7 cellular contexts compared by ENCODE assay signal in the genomic region with DNA sequence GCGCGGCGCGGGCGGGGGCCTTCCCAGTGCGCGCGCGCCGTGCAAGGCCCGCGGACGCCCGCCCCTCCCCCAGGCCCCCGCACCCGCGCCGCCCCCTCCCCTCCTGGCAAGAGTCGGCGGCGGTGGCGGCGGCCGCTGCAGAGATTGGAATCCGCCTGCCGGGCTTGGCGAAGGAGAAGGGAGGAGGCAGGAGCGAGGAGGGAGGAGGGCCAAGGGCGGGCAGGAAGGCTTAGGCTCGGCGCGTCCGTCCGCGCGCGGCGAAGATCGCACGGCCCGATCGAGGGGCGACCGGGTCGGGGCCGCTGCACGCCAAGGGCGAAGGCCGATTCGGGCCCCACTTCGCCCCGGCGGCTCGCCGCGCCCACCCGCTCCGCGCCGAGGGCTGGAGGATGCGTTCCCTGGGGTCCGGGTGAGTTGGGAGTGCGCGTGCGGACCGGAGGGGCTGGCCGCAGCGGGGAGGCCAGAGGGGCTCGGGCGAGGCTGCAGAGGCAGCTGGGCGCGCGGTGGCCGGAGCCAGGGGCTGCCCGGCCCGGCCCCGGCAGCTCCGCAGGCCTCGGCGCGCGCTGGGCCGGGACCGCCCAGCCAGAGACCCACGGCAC. TPM values are rescaled to one million over a fixed set of nuclear protein-coding genes. Genes with fewer than 3 reads are reported as not detected.
DNase-seq lines count a peak whose midpoint lies in the region; ATAC-seq, FAIRE-seq and TF ChIP-seq lines count a peak whose summit lies in the region.

A gene (plus strand): TSS at position 109 of the 599 bp plus-strand sequence. CDS start 119,400 bp downstream, outside the sequence.

- H2AK5ac ChIP-seq in IMR-90 (ENCODE audit: low read depth, low read length) = peak within 1 kb of the TSS; percentile 79

- H3K4ac ChIP-seq in IMR-90 (ENCODE audit: low read depth, low read length) = peak within 1 kb of the TSS; percentile 99

- H3K4me1 ChIP-seq in IMR-90 (ENCODE audit: control insufficient read depth, insufficient read depth, low read length) (peaks cover 2% of the 10 kb centered on the region; the same call in 1 of the 2 replicates), GM12878 (ENCODE audit: control insufficient read depth, insufficient read depth, low read length) (peaks cover 19% of the 10 kb centered on the region), keratinocyte (ENCODE audit: control insufficient read depth, extremely low read depth, insufficient read depth, low read length) (peaks cover 20% of the 10 kb centered on the region)

- H3K36me3 ChIP-seq in IMR-90 (ENCODE audit: control insufficient read depth, insufficient read depth, low read length) (no peaks in the 10 kb centered on the region), GM12878 (ENCODE audit: control insufficient read depth in 2 of 2, insufficient read depth in 2 of 2, low read length in 1 of 2) (no peaks in the 10 kb centered on the region), keratinocyte (ENCODE audit: control insufficient read depth in 2 of 2, extremely low read depth in 1 of 2, insufficient read depth in 2 of 2, low read length in 2 of 2) (no peaks in the 10 kb centered on the region)

- in situ Hi-C loops in IMR-90 (cut with MboI; ENCODE audit: low sequenced_read_pairs) (no loop called here), GM12878 (cut with MboI) (no loop called here)

- dilution Hi-C loops in IMR-90 (cut with HindIII; ENCODE audit: low sequenced_read_pairs, unreplicated experiment) (no loop called here), keratinocyte (cut with MboI; ENCODE audit: extremely low pct_ligation_motif_present, low sequenced_read_pairs) (no loop called here)

- 0% methylated on average over 34 of the region's 85 CpGs; no CpG with 5 or more reads in 1 of the 2 experiments for WGBS in IMR-90 (ENCODE audit: extremely low coverage in 2 of 2, insufficient read length in 1 of 2), 2 experiments
- 0% methylated on average over 37 of the region's 85 CpGs for WGBS in GM12878 (ENCODE audit: insufficient coverage, insufficient replicate concordance, low lambda C conversion rate, missing lambda C conversion rate)

- DNase-seq in IMR-90 (peak; percentile 86), GM12878 (ENCODE audit: low read depth, low spot score) (no peak), keratinocyte (ENCODE audit: low read depth, low spot score) (no peak), middle frontal gyrus (ENCODE audit: extremely low spot score, low spot score) (no peak)
- DNase-seq in stimulated activated naive CD8-positive, alpha-beta T cell treated with anti-CD3 and anti-CD28 coated beads, Interleukin-15, Interleukin-2, amounts not matched to agents 100 U/mL and 50 U/mL, for 24 hours = no peak

- BruUV-seq in IMR-90 (replicated peaks; lab: Mats Ljungman, UMichigan) (no TSS peak), GM12878 (replicated peaks; lab: Mats Ljungman, UMichigan) (no TSS peak)

- H3K14ac ChIP-seq in IMR-90 (replicated peaks; ENCODE audit: low read depth, low read length) = peak within 1 kb of the TSS; percentile 99

- peak within 1 kb of the TSS; percentile 57; the same call in 1 of the 3 replicates for H2BK15ac ChIP-seq in IMR-90 (ENCODE audit: low read depth, low read length)

- H3K27me3 ChIP-seq in IMR-90 (ENCODE audit: control insufficient read depth, insufficient read depth, low read length) (no peaks in the 10 kb centered on the region), GM12878 (replicated peaks in 1 of 2; ENCODE audit: control insufficient read depth in 2 of 2, insufficient read depth in 2 of 2, low read length in 1 of 2) (no peaks in the 10 kb centered on the region), keratinocyte (ENCODE audit: control insufficient read depth, extremely low read depth, insufficient read depth, low read length) (no peaks in the 10 kb centered on the region)

- TF ChIP-seq CTCF in GM12875 (IDR thresholded peaks at IDR 0.05; ENCODE audit: borderline replicate concordance, insufficient read depth, low read depth, low read length) = no peak
- TF ChIP-seq CTCF in IMR-90 (conservative IDR thresholded peaks at IDR 0.05; ENCODE audit: low read depth, low read length) = no peak
- no peak for TF ChIP-seq CTCF in GM12878 (IDR thresholded peaks at IDR 0.05 in 2 of 3, conservative IDR thresholded peaks at IDR 0.05 in 1 of 3; ENCODE audit: control insufficient read depth in 2 of 3, extremely low read depth in 1 of 3, insufficient read depth in 1 of 3, low read depth in 3 of 3, low read length in 3 of 3)
- TF ChIP-seq CTCF in keratinocyte (optimal IDR thresholded peaks at IDR 0.05 in 1 of 3, IDR thresholded peaks at IDR 0.05 in 1 of 3, conservative IDR thresholded peaks at IDR 0.05 in 1 of 3; ENCODE audit: extremely low read depth in 1 of 3, insufficient read depth in 2 of 3, low read length in 3 of 3) = no peak

- SMC1A ChIA-PET in GM12878 (lab: Charles Lee; ENCODE audit: uncharacterized antibody, unreplicated experiment) = interaction anchor here (0.7 to 2.6 kb wide), 4 partner anchors 42 to 133 kb away, joined by 3 to 10 read pairs (median 8); no protein-coding TSS in a partner anchor

- peak within 1 kb of the TSS; percentile 82 for H2BK20ac ChIP-seq in IMR-90 (ENCODE audit: low read depth, low read length)

- intact Hi-C loops in IMR-90 (cut with micrococcal nuclease) = loop anchor here (1.0 to 5.0 kb wide), 4 partner anchors 45 to 143 kb away; no protein-coding TSS in a partner anchor
- intact Hi-C loops in GM12878 (cut with micrococcal nuclease; ENCODE audit: unreplicated experiment) = loop anchor here (2.0 kb wide), 1 partner anchor 46 kb away; no protein-coding TSS in a partner anchor

- H3K79me2 ChIP-seq in GM12878 (ENCODE audit: control insufficient read depth, insufficient read depth, low read length) (peaks cover 53% of the 10 kb centered on the region), keratinocyte (ENCODE audit: control insufficient read depth, insufficient read depth, low read length) (peaks cover 53% of the 10 kb centered on the region)

- RAD21 ChIA-PET in GM12878 (lab: Charles Lee; ENCODE audit: unreplicated experiment) = interaction anchor here (1.3 to 2.6 kb wide), 2 partner anchors 44 kb away, joined by 3 to 16 read pairs; no protein-coding TSS in a partner anchor

- peak; percentile 69 for FAIRE-seq in GM12878 (lab: Jason Lieb, UNC)
- FAIRE-seq in keratinocyte (lab: Jason Lieb, UNC) = no peak

- H3K4me2 ChIP-seq in IMR-90 (ENCODE audit: low read depth, low read length) = peak within 1 kb of the TSS; percentile 96
- peak within 1 kb of the TSS; percentile 83 for H3K4me2 ChIP-seq in GM12878 (ENCODE audit: control insufficient read depth, insufficient read depth)
- peak within 1 kb of the TSS; percentile 96 for H3K4me2 ChIP-seq in keratinocyte (ENCODE audit: control insufficient read depth, extremely low read depth, insufficient read depth, low read depth, low read length)

- H3K18ac ChIP-seq in IMR-90 (ENCODE audit: low read depth, low read length) = peak within 1 kb of the TSS; percentile 88

- H2BK120ac ChIP-seq in IMR-90 (ENCODE audit: low read depth, low read length) = peak within 1 kb of the TSS; percentile 96

- H3K4me3 ChIP-seq in GM12875 (ENCODE audit: low read depth, low read length) = peak within 1 kb of the TSS; percentile 95
- H3K4me3 ChIP-seq in IMR-90 (ENCODE audit: insufficient read depth, low read depth, low read length) = peak within 1 kb of the TSS; percentile 99
- H3K4me3 ChIP-seq in GM12878 = peak within 1 kb of the TSS; percentile 79
- H3K4me3 ChIP-seq in keratinocyte (ENCODE audit: control insufficient read depth in 2 of 3, extremely low read depth in 1 of 3, insufficient read depth in 2 of 3, low read depth in 1 of 3, low read length in 3 of 3) = peak within 1 kb of the TSS; percentile 87 to 96 (median 92)

- TF ChIP-seq RAD21 in IMR-90 (IDR thresholded peaks at IDR 0.05; ENCODE audit: low read length) (no peak), GM12878 (IDR thresholded peaks at IDR 0.05; ENCODE audit: insufficient read depth, low read depth, low read length) (no peak)

- H4K8ac ChIP-seq in IMR-90 (ENCODE audit: low read depth in 2 of 2, low read length in 2 of 2) = peak within 1 kb of the TSS; percentile 62 to 92

- H2AFZ ChIP-seq in IMR-90 (replicated peaks; ENCODE audit: low read length, poor library complexity) = peak within 1 kb of the TSS; percentile 96
- H2AFZ ChIP-seq in GM12878 (ENCODE audit: control insufficient read depth, low read depth, low read length) = peak within 1 kb of the TSS; percentile 84
- H2AFZ ChIP-seq in keratinocyte (ENCODE audit: control insufficient read depth, low read length) = peak within 1 kb of the TSS; percentile 96

- H3K56ac ChIP-seq in IMR-90 (ENCODE audit: extremely low read depth, insufficient read depth, low read length) = peak within 1 kb of the TSS; percentile 98

- CTCF ChIA-PET in IMR-90 (lab: Yijun Ruan, JAX) = no interaction called here
- CTCF ChIA-PET in GM12878 (lab: Yijun Ruan, JAX) = interaction anchor here (0.6 to 1.3 kb wide), 2 partner anchors 144 to 1349 kb away, joined by 3 read pairs; no protein-coding TSS in a partner anchor

- peak within 1 kb of the TSS; percentile 99 for H2AK9ac ChIP-seq in IMR-90 (replicated peaks; ENCODE audit: low read depth, low read length, poor library complexity)

- peaks cover 11 to 52% of the 10 kb centered on the region in 2 experiments for H3K79me1 ChIP-seq in IMR-90 (ENCODE audit: low read depth in 1 of 2, low read length in 2 of 2)

- TF ChIP-seq POLR2A in IMR-90 (IDR thresholded peaks at IDR 0.05; ENCODE audit: low read depth, low read length) (no peak), GM12878 (IDR thresholded peaks at IDR 0.05; ENCODE audit: low read depth, low read length) (0 out of 2 replicates have a peak, but pooled peaks have one; percentile 17)

- peak; percentile 28 for ATAC-seq in GM21576 (IDR thresholded peaks at IDR 0.05; ENCODE audit: unreplicated experiment)
- peak; percentile 18 for ATAC-seq in IMR-90 (ENCODE audit: low read depth)
- ATAC-seq in GM12878 = peak; percentile 46
- ATAC-seq in stimulated activated naive CD8-positive, alpha-beta T cell treated with anti-CD3 and anti-CD28 coated beads, Interleukin-15, Interleukin-2, amounts not matched to agents 100 U/mL and 50 U/mL, for 24 hours = peak; percentile 58

- no peak for TF ChIP-seq EP300 in GM12878 (IDR thresholded peaks at IDR 0.05; ENCODE audit: borderline replicate concordance in 1 of 2, control insufficient read depth in 1 of 2, low read depth in 2 of 2, low read length in 2 of 2)

- POLR2A ChIA-PET in IMR-90 (lab: Charles Lee; ENCODE audit: unreplicated experiment) (interaction anchor here (0.5 kb wide), 1 partner anchor 131 kb away, joined by 4 read pairs; no protein-coding TSS in a partner anchor), GM12878 (lab: Charles Lee) (interaction anchor here (1.1 to 3.3 kb wide), 3 partner anchors 23 to 133 kb away, joined by 3 to 13 read pairs (median 3); no protein-coding TSS in a partner anchor)

- peak within 1 kb of the TSS; percentile 96 for H2BK5ac ChIP-seq in IMR-90 (ENCODE audit: low read depth, low read length, poor library complexity, severe bottlenecking)

- H3K23ac ChIP-seq in IMR-90 (ENCODE audit: low read depth, low read length) = peak within 1 kb of the TSS; percentile 97

- H4K5ac ChIP-seq in IMR-90 (ENCODE audit: low read depth, low read length) = peak within 1 kb of the TSS; percentile 63

- peak within 1 kb of the TSS; percentile 98 for H3K27ac ChIP-seq in IMR-90 (ENCODE audit: insufficient read depth, low read length)
- H3K27ac ChIP-seq in GM12878 (ENCODE audit: control insufficient read depth, insufficient read depth) = peak within 1 kb of the TSS; percentile 79
- H3K27ac ChIP-seq in keratinocyte (ENCODE audit: control insufficient read depth, insufficient read depth, low read length) = peak within 1 kb of the TSS; percentile 86

- peak within 1 kb of the TSS; percentile 88 for H4K91ac ChIP-seq in IMR-90 (ENCODE audit: insufficient read depth, low read depth, low read length)

- H3K9me1 ChIP-seq in IMR-90 (ENCODE audit: insufficient read depth, low read length) (peaks cover 6% of the 10 kb centered on the region; the same call in 1 of the 2 replicates), keratinocyte (ENCODE audit: control insufficient read depth, extremely low read depth, insufficient read depth, low read length) (no peaks in the 10 kb centered on the region)

- H3K9ac ChIP-seq in IMR-90 (ENCODE audit: low read depth, low read length) (peak within 1 kb of the TSS; percentile 96), GM12878 (ENCODE audit: control insufficient read depth, insufficient read depth, low read length) (peak within 1 kb of the TSS; percentile 77), keratinocyte (ENCODE audit: control insufficient read depth, extremely low read depth, insufficient read depth, low read length) (peak within 1 kb of the TSS; percentile 95)

- H3K9me3 ChIP-seq in IMR-90 (ENCODE audit: control insufficient read depth, insufficient read depth, low read length) (no peaks in the 10 kb centered on the region), GM12878 (replicated peaks; ENCODE audit: control insufficient read depth, insufficient read depth, low read length) (no peaks in the 10 kb centered on the region), keratinocyte (ENCODE audit: control insufficient read depth, low read depth, low read length) (no peaks in the 10 kb centered on the region)

- peaks cover 27% of the 10 kb centered on the region; the same call in 1 of the 2 replicates for H4K20me1 ChIP-seq in IMR-90 (ENCODE audit: insufficient read depth, low read length)
- no peaks in the 10 kb centered on the region for H4K20me1 ChIP-seq in GM12878 (ENCODE audit: control insufficient read depth, insufficient read depth)
- H4K20me1 ChIP-seq in keratinocyte (ENCODE audit: control insufficient read depth, extremely low read depth, insufficient read depth, low read length) = no peaks in the 10 kb centered on the region

RNA-seq across cellular contexts. Expression of the gene that starts here (rescaled TPM):
- total RNA-seq in IMR-90 (2012; rRNA removed) (93.7 and 94.7 TPM in 2 replicates), GM12878 (2014; rRNA removed) (17.0 and 23.3 TPM in 2 replicates), GM12878 (2014; rRNA removed; fragmentation: Illumina TruSeq; extraction: Trizol) (18.8 and 19.2 TPM in 2 replicates), GM12878 (2021) (22.7 and 23.6 TPM in 2 replicates)
- polyA plus RNA-seq in IMR-90 (2012; rRNA removed) (13.5 and 15.9 TPM in 2 replicates), GM12878 (2011; rRNA removed) (19.3 and 25.6 TPM in 2 replicates), GM12878 (2014; fragmentation: Illumina TruSeq; extraction: Trizol) (16.1 and 16.2 TPM in 2 replicates), GM12878 (2014; fragmentation: Nextera tagmentation; extraction: Ambion mirVana) (1 to 10 TPM; 2.3 to 2.4 TPM), GM12878 (2014; rRNA removed) (9.8 and 10.0 TPM in 2 replicates), GM12878 (2016; fragmentation: Nextera tagmentation; extraction: Ambion mirVana) (1 to 10 TPM; 9.5 to 9.8 TPM), keratinocyte (14.3 to 22.2 TPM (median 21.4 TPM) in 3 replicates)
- 3.4 and 4.9 TPM in 2 replicates for polyA plus RNA-seq in IMR-90 (2012; cell fraction: cytosol; rRNA removed)
- polyA plus RNA-seq in IMR-90 (2012; cell fraction: nucleus; rRNA removed; ENCODE audit: low replicate concordance) = 1.3 and 16.0 TPM in 2 replicates
- 60.5 and 62.3 TPM in 2 replicates for total RNA-seq in GM12878 (2013; cell fraction: nucleolus; rRNA removed)
- 4.5 TPM for polyA plus RNA-seq in GM12878 (2011; ENCODE audit: low read depth)
- 7.9 and 9.1 TPM in 2 replicates for polyA plus RNA-seq in GM12878 (2011; cell fraction: cytosol; rRNA removed)
- 9.0 and 10.5 TPM in 2 replicates for polyA plus RNA-seq in GM12878 (2011; cell fraction: nucleus; rRNA removed)
- polyA plus RNA-seq in GM12878 (2012) = 5.7 and 8.1 TPM in 2 replicates
- 34.9 and 49.1 TPM in 2 replicates for polyA minus RNA-seq in GM12878 (2011; rRNA and poly(A)+ RNA removed)
- 11.1 and 16.6 TPM in 2 replicates for polyA minus RNA-seq in GM12878 (2011; cell fraction: cytosol; rRNA and poly(A)+ RNA removed)
- 10.6 and 14.1 TPM in 2 replicates for polyA minus RNA-seq in GM12878 (2011; cell fraction: nucleus; rRNA and poly(A)+ RNA removed)
- 7.4 TPM for polyA plus RNA-seq in keratinocyte (2011; ENCODE audit: low read depth)
- polyA plus RNA-seq in keratinocyte (2011; cell fraction: cytosol; rRNA removed) = 8.4 and 17.6 TPM in 2 replicates
- 15.0 and 17.2 TPM in 2 replicates for polyA plus RNA-seq in keratinocyte (2011; cell fraction: nucleus; rRNA removed)
- polyA plus RNA-seq in keratinocyte (2012; ENCODE audit: low replicate concordance) = 8.6 and 12.7 TPM in 2 replicates
- 8.4 to 38.8 TPM (median 28.5 TPM) in 3 replicates for polyA minus RNA-seq in keratinocyte
- polyA minus RNA-seq in keratinocyte (2011; cell fraction: cytosol; rRNA and poly(A)+ RNA removed) = 15.5 TPM
- 18.8 and 35.2 TPM in 2 replicates for polyA minus RNA-seq in keratinocyte (2011; cell fraction: nucleus; rRNA and poly(A)+ RNA removed)
